In the genomic region with DNA sequence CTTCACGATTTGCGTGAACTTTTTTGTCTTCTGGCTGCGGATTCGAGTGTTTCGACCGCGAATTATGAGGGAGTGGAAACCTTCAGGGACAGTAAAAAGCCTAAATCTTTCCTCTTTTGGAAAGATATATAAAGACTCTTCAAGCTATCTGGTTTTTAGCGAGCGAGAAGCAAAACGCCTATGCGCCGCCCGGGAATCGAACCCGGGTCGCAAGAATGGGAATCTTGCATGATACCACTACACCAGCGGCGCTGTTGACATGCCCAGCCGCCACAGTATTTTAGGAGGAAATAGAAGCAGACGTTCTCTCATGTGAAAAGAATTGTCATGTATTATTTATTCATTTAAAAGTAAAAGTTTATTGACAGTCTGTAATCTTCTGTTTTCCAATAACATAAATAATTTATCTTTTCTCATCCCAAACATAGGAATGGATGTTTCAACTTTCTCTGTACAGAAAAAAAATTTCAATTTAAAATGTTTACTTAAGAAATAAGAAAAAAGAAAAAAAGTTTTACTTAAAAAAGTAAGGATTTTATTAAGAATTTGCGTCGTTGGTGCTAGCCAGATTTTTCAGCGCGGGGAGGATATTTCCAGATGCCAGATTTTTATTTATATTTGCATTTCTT, we compare ENCODE assay signal across 8 cellular contexts. TPM values are rescaled to one million over a fixed set of nuclear protein-coding genes. Genes with fewer than 3 reads are reported as not detected.
A peak's percentile ranks its signal among the peaks of the same experiment; 100 is the strongest.
DNase-seq lines count a peak whose midpoint lies in the region; ATAC-seq lines count a peak whose summit lies in the region.

No MANE protein-coding gene starts in this region.

- peaks cover 20% of the 10 kb centered on the region for H3K36me3 Mint-ChIP-seq in activated CD4-positive, alpha-beta T cell treated with anti-CD3 and anti-CD28 coated beads for 36 hours (ENCODE audit: low read depth)

- ATAC-seq in GM18868 (IDR thresholded peaks at IDR 0.05; ENCODE audit: unreplicated experiment) (peak; percentile 51), HG03066 (IDR thresholded peaks at IDR 0.05; ENCODE audit: low read depth, unreplicated experiment) (peak; percentile 49)
- ATAC-seq in activated CD4-positive, alpha-beta T cell treated with anti-CD3 and anti-CD28 coated beads for 36 hours: peak; percentile 55

- intact Hi-C loops in activated CD4-positive, alpha-beta T cell treated with anti-CD3 and anti-CD28 coated beads for 36 hours (cut with DNase I, micrococcal nuclease): loop anchor here (1.0 to 5.0 kb wide), 12 partner anchors 8 to 1997 kb away; a partner anchor contains a TSS

- H3K4me3 Mint-ChIP-seq in activated CD4-positive, alpha-beta T cell treated with anti-CD3 and anti-CD28 coated beads for 36 hours: peak overlapping the region; percentile 98

- peak; percentile 78 for DNase-seq in NCI-H2196 (lab: John Stamatoyannopoulos, UW; ENCODE audit: unreplicated experiment)
- peak; percentile 95 for DNase-seq in activated CD4-positive, alpha-beta T cell treated with anti-CD3 and anti-CD28 coated beads for 36 hours
- DNase-seq in dedifferentiated amniotic fluid mesenchymal stem cell (ENCODE audit: extremely low spot score): peak; percentile 82
- DNase-seq in medulla oblongata (ENCODE audit: extremely low spot score): peak; percentile 97
- peak; percentile 85 to 94 (median 93) for DNase-seq in stimulated activated CD4-positive, alpha-beta T cell treated with anti-CD3 and anti-CD28 coated beads, TNF-alpha, amount 100 ng/mL, for 24 hours (ENCODE audit: low read depth in 3 of 3)
- DNase-seq in MV-4-11 (lab: John Stamatoyannopoulos, UW): no peak

- H3K4me1 Mint-ChIP-seq in activated CD4-positive, alpha-beta T cell treated with anti-CD3 and anti-CD28 coated beads for 36 hours: peaks cover 24% of the 10 kb centered on the region

- H3K27ac Mint-ChIP-seq in activated CD4-positive, alpha-beta T cell treated with anti-CD3 and anti-CD28 coated beads for 36 hours: peak overlapping the region; percentile 97

- H3K9me3 Mint-ChIP-seq in activated CD4-positive, alpha-beta T cell treated with anti-CD3 and anti-CD28 coated beads for 36 hours (ENCODE audit: low read depth): no peaks in the 10 kb centered on the region

- no peaks in the 10 kb centered on the region for H3K27me3 Mint-ChIP-seq in activated CD4-positive, alpha-beta T cell treated with anti-CD3 and anti-CD28 coated beads for 36 hours

- CTCF ChIA-PET in activated CD4-positive, alpha-beta T cell treated with anti-CD3 and anti-CD28 coated beads for 36 hours (lab: Charles Lee): interaction anchor here (0.5 to 2.2 kb wide), 4 partner anchors 10 to 618 kb away, joined by 3 to 9 read pairs (median 4); a partner anchor contains a TSS

- POLR2A ChIA-PET in activated CD4-positive, alpha-beta T cell treated with anti-CD3 and anti-CD28 coated beads for 36 hours (lab: Charles Lee): interaction anchor here (0.6 to 1.5 kb wide), 4 partner anchors 9 to 59 kb away, joined by 3 read pairs; a partner anchor contains a TSS

RNA-seq across cellular contexts. Expression of a gene that starts 0.5 kb away (rescaled TPM):
- total RNA-seq in activated CD4-positive, alpha-beta T cell treated with anti-CD3 and anti-CD28 coated beads for 36 hours: 10 to 100 TPM; 85.4 to 98.3 TPM

RNA-seq across cellular contexts. Expression of a gene that starts 9.0 kb away (rescaled TPM):
- 10 to 100 TPM in 1 of 2 experiments, 1 to 10 TPM in 1; 9.3 to 12.9 TPM for total RNA-seq in activated CD4-positive, alpha-beta T cell treated with anti-CD3 and anti-CD28 coated beads for 36 hours

RNA-seq across cellular contexts. Expression of a gene that starts 44.6 kb away (rescaled TPM):
- 100 to 1,000 TPM; 465 to 530 TPM for total RNA-seq in activated CD4-positive, alpha-beta T cell treated with anti-CD3 and anti-CD28 coated beads for 36 hours

RNA-seq across cellular contexts. Expression of a gene that starts 52.9 kb away (rescaled TPM):
- 10 to 100 TPM; 45.0 to 52.8 TPM for total RNA-seq in activated CD4-positive, alpha-beta T cell treated with anti-CD3 and anti-CD28 coated beads for 36 hours

RNA-seq across cellular contexts. Expression of a gene that starts 58.1 kb away (rescaled TPM):
- total RNA-seq in activated CD4-positive, alpha-beta T cell treated with anti-CD3 and anti-CD28 coated beads for 36 hours: 10 to 100 TPM; 22.6 to 23.3 TPM
